In the genomic region with DNA sequence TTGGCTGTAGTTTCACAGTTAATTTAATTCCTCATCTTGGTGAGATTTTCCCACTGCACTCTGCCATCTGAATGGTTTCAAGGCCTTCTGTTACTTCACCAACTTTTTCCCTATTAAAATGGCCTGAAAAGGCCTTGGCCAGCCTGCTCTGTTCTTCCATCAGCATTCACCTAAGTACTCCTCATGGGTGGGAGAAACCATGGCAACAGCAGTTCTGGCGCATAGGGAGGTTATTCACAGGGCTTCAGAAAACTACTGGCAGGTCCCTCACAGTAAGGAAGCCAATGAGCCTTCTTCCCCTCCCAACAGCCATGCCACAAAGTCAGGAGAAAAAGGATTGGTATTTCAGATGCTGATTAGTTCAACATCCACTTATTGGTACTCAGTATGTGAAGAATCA, we compare ENCODE assay signal across 23 cellular contexts. TPM values are rescaled to one million over a fixed set of nuclear protein-coding genes. Genes with fewer than 3 reads are reported as not detected.
A peak's percentile ranks its signal among the peaks of the same experiment; 100 is the strongest.
DNase-seq lines count a peak whose midpoint lies in the region; TF ChIP-seq lines count a peak whose summit lies in the region.
"Had no signal": no experiment of that assay in that cellular context is flagged by ENCODE, and none has a peak within 500 bp of the region (broad histone marks: within the 10 kb centered on the region; RNA-seq: fewer than 3 reads in every experiment).

No MANE protein-coding gene starts in this region.

- H3F3A ChIP-seq in Loucy (ENCODE audit: low read depth), result no peaks in the 10 kb centered on the region
- no peaks in the 10 kb centered on the region for H3F3A ChIP-seq in neural progenitor cell (ENCODE audit: low read depth)

- no peak overlapping the region for H3K27ac ChIP-seq in neural progenitor cell
- H3K27ac ChIP-seq: BLaER1 treated with 17β-estradiol and CSF1 and Interleukin-3, amounts not matched to agents 10 nM and 100 nM; SJSA1 had no signal

- H2AFZ ChIP-seq in Loucy (ENCODE audit: low read length), result 0 out of 2 replicates have a peak overlapping the region, but pooled peaks have one; percentile 17
- peak overlapping the region; percentile 72 for H2AFZ ChIP-seq in neural progenitor cell (replicated peaks)

- H3K9me3 ChIP-seq in Loucy (ENCODE audit: insufficient read depth, low read depth, low read length) (no peaks in the 10 kb centered on the region), neural progenitor cell (ENCODE audit: low read depth) (no peaks in the 10 kb centered on the region)
- H3K9me3 ChIP-seq: HAP-1, MG63, SJSA1 had no signal

- no peaks in the 10 kb centered on the region for H3K36me3 Mint-ChIP-seq in neural progenitor cell

- peaks cover 2% of the 10 kb centered on the region for H3K9me3 Mint-ChIP-seq in neural progenitor cell
- H3K9me3 Mint-ChIP-seq: CD4-positive, alpha-beta T cell; HFFc6 had no signal

- H4K20me1 ChIP-seq in Loucy (ENCODE audit: insufficient read depth, low read length, poor library complexity, severe bottlenecking) (no peaks in the 10 kb centered on the region), neural progenitor cell (ENCODE audit: low read depth) (no peaks in the 10 kb centered on the region)
- H4K20me1 ChIP-seq: BLaER1 treated with 17β-estradiol and CSF1 and Interleukin-3, amounts not matched to agents 10 nM and 100 nM had no signal

- no peak overlapping the region for H3K27ac Mint-ChIP-seq in neural progenitor cell
- H3K27ac Mint-ChIP-seq: CD4-positive, alpha-beta T cell; HFFc6 had no signal

- H3K4me3 ChIP-seq in Loucy (ENCODE audit: low read length, poor library complexity, severe bottlenecking), result no peak overlapping the region
- H3K4me3 ChIP-seq in neural progenitor cell, result no peak overlapping the region
- H3K4me3 ChIP-seq: BLaER1 treated with 17β-estradiol and CSF1 and Interleukin-3, amounts not matched to agents 10 nM and 100 nM; GM12878; HAP-1; MG63; SJSA1 had no signal

- DNase-seq in Ammon's horn (ENCODE audit: low spot score) (peak; percentile 81), globus pallidus (ENCODE audit: low spot score) (peak; percentile 48), neural progenitor cell (ENCODE audit: low spot score) (no peak), NCI-H526 (lab: John Stamatoyannopoulos, UW) (no peak), GM10266 (ENCODE audit: extremely low spot score) (no peak), NCI-H526 treated with DMSO at 0.1 percent for 48 hours (lab: John Stamatoyannopoulos, UW) (no peak)
- DNase-seq: CD4-positive, alpha-beta T cell; GOT3; HFFc6; KBM-7; MG63; NCI-H2029; NCI-H2227 treated with DMSO at 0.1 percent for 48 hours; NCI-H510A; Right ventricle myocardium superior; RPMI8226 had no signal

- no peak overlapping the region for H3K4me2 ChIP-seq in Loucy (ENCODE audit: low read depth, low read length, poor library complexity, severe bottlenecking)
- H3K4me2 ChIP-seq in neural progenitor cell, result no peak overlapping the region
- H3K4me2 ChIP-seq: BLaER1 treated with 17β-estradiol and CSF1 and Interleukin-3, amounts not matched to agents 10 nM and 100 nM had no signal

- H3K9ac ChIP-seq in Loucy (ENCODE audit: low read depth, low read length, poor library complexity, severe bottlenecking) (no peak overlapping the region), neural progenitor cell (no peak overlapping the region)
- H3K9ac ChIP-seq: BLaER1 treated with 17β-estradiol and CSF1 and Interleukin-3, amounts not matched to agents 10 nM and 100 nM had no signal

- TF ChIP-seq CTCF in Loucy (conservative IDR thresholded peaks at IDR 0.05; ENCODE audit: low read length), result no peak
- TF ChIP-seq CTCF in neural progenitor cell (IDR thresholded peaks at IDR 0.05), result no peak
- TF ChIP-seq CTCF in GM10266 (IDR thresholded peaks at IDR 0.05; ENCODE audit: control insufficient read depth, insufficient read depth, low read depth, missing control alignments), result no peak

- H3K27me3 ChIP-seq in Loucy (ENCODE audit: insufficient read depth, low read length, poor library complexity, severe bottlenecking), result no peaks in the 10 kb centered on the region
- H3K27me3 ChIP-seq in neural progenitor cell, result no peaks in the 10 kb centered on the region
- H3K27me3 ChIP-seq: BLaER1 treated with 17β-estradiol and CSF1 and Interleukin-3, amounts not matched to agents 10 nM and 100 nM; SJSA1 had no signal

- H3K9me2 ChIP-seq in Loucy (replicated peaks; ENCODE audit: low read depth, low read length), result no peaks in the 10 kb centered on the region

- H3K36me3 ChIP-seq in Loucy (ENCODE audit: insufficient read depth, low read length) (no peaks in the 10 kb centered on the region), neural progenitor cell (no peaks in the 10 kb centered on the region)
- H3K36me3 ChIP-seq: BLaER1 treated with 17β-estradiol and CSF1 and Interleukin-3, amounts not matched to agents 10 nM and 100 nM; HAP-1; MG63; SJSA1 had no signal

- peaks cover 8% of the 10 kb centered on the region for H3K4me1 Mint-ChIP-seq in neural progenitor cell

- H3K4me1 ChIP-seq in Loucy (ENCODE audit: insufficient read depth, low read length, poor library complexity, severe bottlenecking) (no peaks in the 10 kb centered on the region), neural progenitor cell (no peaks in the 10 kb centered on the region)
- H3K4me1 ChIP-seq: HAP-1, SJSA1 had no signal

- peaks cover 5% of the 10 kb centered on the region for H3K27me3 Mint-ChIP-seq in neural progenitor cell (ENCODE audit: insufficient read depth, low read depth)

- H3K79me2 ChIP-seq in Loucy (ENCODE audit: insufficient read depth, low read length) (no peaks in the 10 kb centered on the region), neural progenitor cell (ENCODE audit: low read depth) (no peaks in the 10 kb centered on the region)

- no peak overlapping the region for H3K4me3 Mint-ChIP-seq in neural progenitor cell
- H3K4me3 Mint-ChIP-seq: CD4-positive, alpha-beta T cell; HFFc6 had no signal

RNA-seq across cellular contexts. Expression of a gene that starts 17.2 kb away (rescaled TPM):
- not detected in 2 replicates for total RNA-seq in neural progenitor cell (ENCODE audit: low replicate concordance)
- total RNA-seq: HFFc6, SJSA1 had no signal

RNA-seq across cellular contexts. Expression of a gene that starts 22.2 kb away (rescaled TPM):
- total RNA-seq in neural progenitor cell (ENCODE audit: low replicate concordance), result not detected in 2 replicates
- total RNA-seq: Daoy, GM12878, HFFc6, LHCN-M2, Right ventricle myocardium superior, SJSA1 had no signal

RNA-seq across cellular contexts. Expression of a gene that starts 49.1 kb away (rescaled TPM):
- 0.17 and 0.53 TPM in 2 replicates for total RNA-seq in neural progenitor cell (ENCODE audit: low replicate concordance)
- total RNA-seq: CD4-positive, alpha-beta T cell; SJSA1 had no signal

Comparison
In these comparisons a context has a peak if more than half of its experiments do, and no peak if none do; other contexts are left out.
1. DNase-seq: peak in Ammon's horn (single experiment) and globus pallidus (single experiment); none in neural progenitor cell (single experiment), NCI-H526 (0 of 2), GM10266 (single experiment) and NCI-H526 treated with DMSO at 0.1 percent for 48 hours (single experiment).